In the genomic region with DNA sequence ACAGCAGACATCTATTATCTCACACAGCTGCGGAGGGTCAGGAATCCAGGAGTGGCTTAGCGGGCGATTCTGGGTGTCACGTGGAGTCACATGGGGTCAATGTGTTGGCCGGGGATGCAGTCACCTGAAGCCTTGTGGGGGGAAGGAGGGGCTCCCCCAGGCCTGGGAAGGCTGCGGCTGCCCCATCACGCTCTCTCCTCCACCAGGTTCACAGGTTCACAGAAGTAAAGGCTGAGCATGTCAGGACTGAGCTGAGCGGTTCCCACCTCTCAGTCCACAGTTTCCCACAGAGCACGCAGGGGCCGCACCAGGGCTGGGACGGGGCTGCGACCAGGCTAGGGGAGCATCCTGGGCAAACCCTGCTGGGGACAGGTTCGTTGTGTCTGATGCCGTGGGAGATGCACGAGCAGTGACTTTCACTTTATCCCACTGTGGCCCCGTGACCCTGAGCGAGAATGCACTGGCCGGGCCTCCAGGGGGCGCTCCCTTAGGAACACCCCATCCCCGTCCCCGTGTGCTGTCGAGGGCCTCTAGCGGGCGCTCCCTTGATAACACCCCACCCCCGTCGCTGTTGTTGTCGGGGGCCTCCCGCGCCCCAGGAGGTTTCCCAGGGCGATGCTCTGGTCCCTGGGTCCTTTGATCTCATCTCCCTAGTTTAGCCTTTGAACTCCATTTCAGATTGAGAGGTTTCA, we compare ENCODE assay signal across 8 cellular contexts.
DNase-seq lines count a peak whose midpoint lies in the region; ATAC-seq lines count a peak whose summit lies in the region.

No MANE protein-coding gene starts in this region.

- CTCF ChIA-PET in activated CD4-positive, alpha-beta memory T cell treated with anti-CD3 and anti-CD28 coated beads, Interleukin-2, amount 10 ng/mL, durations not matched to agents 7 days and 5 days (lab: Charles Lee) = interaction anchor here (0.7 to 2.2 kb wide), 10 partner anchors 9 to 456 kb away, joined by 3 to 10 read pairs (median 4); no protein-coding TSS in a partner anchor

- peak overlapping the region; percentile 77 for H3K4me3 Mint-ChIP-seq in activated CD4-positive, alpha-beta memory T cell treated with anti-CD3 and anti-CD28 coated beads, Interleukin-2, amount 10 ng/mL, durations not matched to agents 7 days and 5 days
- peak overlapping the region; percentile 87 to 89 for H3K4me3 Mint-ChIP-seq in effector memory CD8-positive, alpha-beta T cell

- peaks cover 9% of the 10 kb centered on the region for H3K36me3 Mint-ChIP-seq in activated CD4-positive, alpha-beta memory T cell treated with anti-CD3 and anti-CD28 coated beads, Interleukin-2, amount 10 ng/mL, durations not matched to agents 7 days and 5 days (ENCODE audit: low read depth)
- no peaks in the 10 kb centered on the region for H3K36me3 Mint-ChIP-seq in effector memory CD8-positive, alpha-beta T cell (ENCODE audit: insufficient read depth)

- no peaks in the 10 kb centered on the region for H3K9me3 Mint-ChIP-seq in activated CD4-positive, alpha-beta memory T cell treated with anti-CD3 and anti-CD28 coated beads, Interleukin-2, amount 10 ng/mL, durations not matched to agents 7 days and 5 days
- H3K9me3 Mint-ChIP-seq in effector memory CD8-positive, alpha-beta T cell = no peaks in the 10 kb centered on the region

- ATAC-seq in HG02840 (IDR thresholded peaks at IDR 0.05; ENCODE audit: low FRiP score, unreplicated experiment) = peak; percentile 65
- ATAC-seq in effector memory CD8-positive, alpha-beta T cell (replicated peaks) = peak; percentile 100

- DNase-seq in NCI-H524 (lab: John Stamatoyannopoulos, UW) = peak; percentile 38 to 69
- no peak for DNase-seq in NCI-H524 treated with DMSO at 0.1 percent for 48 hours (lab: John Stamatoyannopoulos, UW)
- DNase-seq in NCI-H2107 treated with DMSO at 0.1 percent for 48 hours (lab: John Stamatoyannopoulos, UW; ENCODE audit: unreplicated experiment) = peak; percentile 75
- peak; percentile 89 for DNase-seq in activated CD4-positive, alpha-beta memory T cell treated with anti-CD3 and anti-CD28 coated beads, Interleukin-2, amount 10 ng/mL, durations not matched to agents 7 days and 5 days
- DNase-seq in effector memory CD8-positive, alpha-beta T cell = peak; percentile 86 to 91 (median 88)
- peak; percentile 76 for DNase-seq in midbrain (lab: John Stamatoyannopoulos, UW)
- DNase-seq in stimulated activated CD8-positive, alpha-beta memory T cell treated with anti-CD3 and anti-CD28 coated beads, Interleukin-15, amount 100 ng/mL, for 48 hours (ENCODE audit: low read depth in 2 of 2) = peak; percentile 76 to 79

- H3K27me3 Mint-ChIP-seq in activated CD4-positive, alpha-beta memory T cell treated with anti-CD3 and anti-CD28 coated beads, Interleukin-2, amount 10 ng/mL, durations not matched to agents 7 days and 5 days = no peaks in the 10 kb centered on the region
- H3K27me3 Mint-ChIP-seq in effector memory CD8-positive, alpha-beta T cell = no peaks in the 10 kb centered on the region

- peak overlapping the region; percentile 48 for H3K27ac Mint-ChIP-seq in activated CD4-positive, alpha-beta memory T cell treated with anti-CD3 and anti-CD28 coated beads, Interleukin-2, amount 10 ng/mL, durations not matched to agents 7 days and 5 days
- H3K27ac Mint-ChIP-seq in effector memory CD8-positive, alpha-beta T cell = peak overlapping the region; percentile 84 to 90

- peaks cover 17% of the 10 kb centered on the region for H3K4me1 Mint-ChIP-seq in activated CD4-positive, alpha-beta memory T cell treated with anti-CD3 and anti-CD28 coated beads, Interleukin-2, amount 10 ng/mL, durations not matched to agents 7 days and 5 days
- peaks cover 18 to 22% of the 10 kb centered on the region in 2 donors for H3K4me1 Mint-ChIP-seq in effector memory CD8-positive, alpha-beta T cell (ENCODE audit: low read depth in 2 of 2)

- POLR2A ChIA-PET in activated CD4-positive, alpha-beta memory T cell treated with anti-CD3 and anti-CD28 coated beads, Interleukin-2, amount 10 ng/mL, durations not matched to agents 7 days and 5 days (lab: Charles Lee) = interaction anchor here (1.7 kb wide), 1 partner anchor 150 kb away, joined by 3 read pairs; a partner anchor contains a TSS
